1 cellular context compared by ENCODE assay signal in the genomic region with DNA sequence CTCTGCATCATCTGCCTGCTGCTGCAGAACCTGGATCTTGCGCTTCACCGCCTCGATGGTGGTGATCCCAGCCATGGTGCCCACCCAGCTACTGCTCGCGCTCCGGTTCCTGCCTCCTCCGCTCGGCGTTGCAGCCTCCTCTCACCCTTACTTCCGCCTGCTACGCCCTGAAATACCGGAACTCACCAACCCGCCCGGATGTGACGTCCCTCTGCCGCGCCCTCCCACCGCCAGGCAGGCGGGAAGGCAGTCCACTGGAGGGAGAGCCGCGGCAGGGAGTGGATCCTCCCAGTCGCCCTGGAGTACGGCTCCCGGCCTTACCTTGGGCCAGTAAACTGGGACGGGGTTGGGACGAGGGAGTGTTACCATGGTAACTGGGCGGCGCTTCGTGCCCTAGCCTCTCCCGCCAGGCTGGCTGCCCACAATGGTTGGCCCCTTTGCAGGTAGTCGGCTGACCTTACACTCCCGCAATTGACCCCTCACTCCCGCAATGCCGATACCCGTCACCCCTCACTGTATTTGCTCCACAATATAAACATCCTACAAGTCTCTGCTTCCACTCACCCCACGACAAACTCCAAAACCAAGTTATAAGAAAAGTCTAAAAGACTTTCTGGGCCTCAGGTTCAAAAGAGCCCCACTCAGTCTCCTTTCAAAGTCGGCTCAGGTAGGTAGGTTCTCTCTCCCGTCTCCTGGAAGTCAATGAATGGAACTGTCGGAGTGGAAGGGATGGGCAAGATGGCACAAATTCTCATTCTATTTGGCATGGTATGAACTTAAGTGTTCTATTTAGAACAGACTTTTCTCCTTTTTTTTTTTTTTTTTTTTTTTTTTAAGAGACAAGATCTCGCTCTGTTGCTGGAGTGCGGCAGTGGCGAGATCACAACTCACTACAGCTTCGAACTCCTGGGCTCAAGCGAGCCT.
TF ChIP-seq lines count a peak whose summit lies in the region.

No MANE protein-coding gene starts in this region.

TF ChIP-seq in SK-N-SH, 30 proteins besides CTCF, POLR2A, EP300 and RAD21 (continued from another document):
- TF ChIP-seq POLR2AphosphoS5 (IDR thresholded peaks at IDR 0.05; ENCODE audit: low read depth, low read length) = peak; percentile 87
- TF ChIP-seq, protein P1, sequence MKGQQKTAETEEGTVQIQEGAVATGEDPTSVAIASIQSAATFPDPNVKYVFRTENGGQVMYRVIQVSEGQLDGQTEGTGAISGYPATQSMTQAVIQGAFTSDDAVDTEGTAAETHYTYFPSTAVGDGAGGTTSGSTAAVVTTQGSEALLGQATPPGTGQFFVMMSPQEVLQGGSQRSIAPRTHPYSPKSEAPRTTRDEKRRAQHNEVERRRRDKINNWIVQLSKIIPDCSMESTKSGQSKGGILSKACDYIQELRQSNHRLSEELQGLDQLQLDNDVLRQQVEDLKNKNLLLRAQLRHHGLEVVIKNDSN (IDR thresholded peaks at IDR 0.05; ENCODE audit: borderline replicate concordance, low read depth) = no peak
- peak; percentile 53 for TF ChIP-seq CHD2 (IDR thresholded peaks at IDR 0.05; ENCODE audit: low read length, partially characterized antibody)
- TF ChIP-seq, protein P2, sequence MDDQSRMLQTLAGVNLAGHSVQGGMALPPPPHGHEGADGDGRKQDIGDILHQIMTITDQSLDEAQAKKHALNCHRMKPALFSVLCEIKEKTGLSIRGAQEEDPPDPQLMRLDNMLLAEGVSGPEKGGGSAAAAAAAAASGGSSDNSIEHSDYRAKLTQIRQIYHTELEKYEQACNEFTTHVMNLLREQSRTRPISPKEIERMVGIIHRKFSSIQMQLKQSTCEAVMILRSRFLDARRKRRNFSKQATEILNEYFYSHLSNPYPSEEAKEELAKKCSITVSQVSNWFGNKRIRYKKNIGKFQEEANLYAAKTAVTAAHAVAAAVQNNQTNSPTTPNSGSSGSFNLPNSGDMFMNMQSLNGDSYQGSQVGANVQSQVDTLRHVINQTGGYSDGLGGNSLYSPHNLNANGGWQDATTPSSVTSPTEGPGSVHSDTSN (IDR thresholded peaks at IDR 0.05) = 0 out of 2 replicates have a peak, but pooled peaks have one; percentile 24
- TF ChIP-seq SMC3 (IDR thresholded peaks at IDR 0.05; ENCODE audit: low read depth, low read length) = no peak
- TF ChIP-seq, protein P3, sequence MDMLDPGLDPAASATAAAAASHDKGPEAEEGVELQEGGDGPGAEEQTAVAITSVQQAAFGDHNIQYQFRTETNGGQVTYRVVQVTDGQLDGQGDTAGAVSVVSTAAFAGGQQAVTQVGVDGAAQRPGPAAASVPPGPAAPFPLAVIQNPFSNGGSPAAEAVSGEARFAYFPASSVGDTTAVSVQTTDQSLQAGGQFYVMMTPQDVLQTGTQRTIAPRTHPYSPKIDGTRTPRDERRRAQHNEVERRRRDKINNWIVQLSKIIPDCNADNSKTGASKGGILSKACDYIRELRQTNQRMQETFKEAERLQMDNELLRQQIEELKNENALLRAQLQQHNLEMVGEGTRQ (IDR thresholded peaks at IDR 0.05; ENCODE audit: borderline replicate concordance, low read depth, low read length) = no peak
- TF ChIP-seq TCF12 (IDR thresholded peaks at IDR 0.05) = no peak; the same call in 1 of the 2 replicates
- TF ChIP-seq, protein P4, sequence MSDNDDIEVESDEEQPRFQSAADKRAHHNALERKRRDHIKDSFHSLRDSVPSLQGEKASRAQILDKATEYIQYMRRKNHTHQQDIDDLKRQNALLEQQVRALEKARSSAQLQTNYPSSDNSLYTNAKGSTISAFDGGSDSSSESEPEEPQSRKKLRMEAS (IDR thresholded peaks at IDR 0.05; ENCODE audit: low read depth) = peak; percentile 89
- TF ChIP-seq MXI1 (IDR thresholded peaks at IDR 0.05; ENCODE audit: low read depth, low read length) = peak; percentile 83
- TF ChIP-seq, protein P5, sequence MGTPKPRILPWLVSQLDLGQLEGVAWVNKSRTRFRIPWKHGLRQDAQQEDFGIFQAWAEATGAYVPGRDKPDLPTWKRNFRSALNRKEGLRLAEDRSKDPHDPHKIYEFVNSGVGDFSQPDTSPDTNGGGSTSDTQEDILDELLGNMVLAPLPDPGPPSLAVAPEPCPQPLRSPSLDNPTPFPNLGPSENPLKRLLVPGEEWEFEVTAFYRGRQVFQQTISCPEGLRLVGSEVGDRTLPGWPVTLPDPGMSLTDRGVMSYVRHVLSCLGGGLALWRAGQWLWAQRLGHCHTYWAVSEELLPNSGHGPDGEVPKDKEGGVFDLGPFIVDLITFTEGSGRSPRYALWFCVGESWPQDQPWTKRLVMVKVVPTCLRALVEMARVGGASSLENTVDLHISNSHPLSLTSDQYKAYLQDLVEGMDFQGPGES (IDR thresholded peaks at IDR 0.05; ENCODE audit: low read depth, low read length) = no peak
- TF ChIP-seq EZH2phosphoT487 (IDR thresholded peaks at IDR 0.05; ENCODE audit: borderline replicate concordance, low read depth) = no peak
- TF ChIP-seq SIN3A (IDR thresholded peaks at IDR 0.05; ENCODE audit: borderline replicate concordance, low read depth, low read length) = 0 out of 2 replicates have a peak, but pooled peaks have one; percentile 46
- no peak for TF ChIP-seq FOXJ3 (CRISPR knock-in tag; IDR thresholded peaks at IDR 0.05)
- TF ChIP-seq, protein P6, sequence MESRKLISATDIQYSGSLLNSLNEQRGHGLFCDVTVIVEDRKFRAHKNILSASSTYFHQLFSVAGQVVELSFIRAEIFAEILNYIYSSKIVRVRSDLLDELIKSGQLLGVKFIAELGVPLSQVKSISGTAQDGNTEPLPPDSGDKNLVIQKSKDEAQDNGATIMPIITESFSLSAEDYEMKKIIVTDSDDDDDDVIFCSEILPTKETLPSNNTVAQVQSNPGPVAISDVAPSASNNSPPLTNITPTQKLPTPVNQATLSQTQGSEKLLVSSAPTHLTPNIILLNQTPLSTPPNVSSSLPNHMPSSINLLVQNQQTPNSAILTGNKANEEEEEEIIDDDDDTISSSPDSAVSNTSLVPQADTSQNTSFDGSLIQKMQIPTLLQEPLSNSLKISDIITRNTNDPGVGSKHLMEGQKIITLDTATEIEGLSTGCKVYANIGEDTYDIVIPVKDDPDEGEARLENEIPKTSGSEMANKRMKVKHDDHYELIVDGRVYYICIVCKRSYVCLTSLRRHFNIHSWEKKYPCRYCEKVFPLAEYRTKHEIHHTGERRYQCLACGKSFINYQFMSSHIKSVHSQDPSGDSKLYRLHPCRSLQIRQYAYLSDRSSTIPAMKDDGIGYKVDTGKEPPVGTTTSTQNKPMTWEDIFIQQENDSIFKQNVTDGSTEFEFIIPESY (IDR thresholded peaks at IDR 0.05; ENCODE audit: borderline replicate concordance, low read depth) = no peak
- no peak for TF ChIP-seq NRF1 (IDR thresholded peaks at IDR 0.05; ENCODE audit: low read depth, low read length)
- TF ChIP-seq JUND (IDR thresholded peaks at IDR 0.05) = no peak
- peak; percentile 95 for TF ChIP-seq GABPA (IDR thresholded peaks at IDR 0.05; ENCODE audit: low read depth)
- peak; percentile 92 for TF ChIP-seq ELF1 (IDR thresholded peaks at IDR 0.05)
- no peak for TF ChIP-seq TEAD4 (IDR thresholded peaks at IDR 0.05; ENCODE audit: borderline replicate concordance, insufficient read depth)
- TF ChIP-seq NFIC (IDR thresholded peaks at IDR 0.05; ENCODE audit: borderline replicate concordance) = no peak
- no peak for TF ChIP-seq FOSL2 (IDR thresholded peaks at IDR 0.05; ENCODE audit: borderline replicate concordance, low read depth)
